Comparison of ENCODE assay signal across 29 cellular contexts in the genomic region with DNA sequence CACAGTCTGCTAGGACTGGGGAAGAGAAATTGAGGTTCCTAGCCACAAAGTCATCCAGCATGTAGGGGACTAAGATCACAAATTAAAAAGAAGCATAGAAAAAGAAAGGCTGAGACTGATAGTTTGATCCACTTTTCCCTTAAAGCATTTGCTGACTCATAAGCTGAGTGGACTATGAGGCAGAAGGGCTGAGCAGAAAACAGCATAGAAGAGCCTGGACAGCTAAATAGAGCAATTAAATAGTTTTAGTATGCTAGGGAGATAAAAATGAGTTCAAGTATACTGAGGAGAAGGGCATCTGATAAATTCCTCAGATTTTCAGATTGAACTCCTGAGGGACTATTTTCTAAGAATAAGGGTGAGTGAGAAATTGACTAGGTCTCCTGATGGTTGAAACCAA.
A peak's percentile ranks its signal among the peaks of the same experiment; 100 is the strongest.
DNase-seq lines count a peak whose midpoint lies in the region; ATAC-seq and TF ChIP-seq lines count a peak whose summit lies in the region.
"Had no signal": no experiment of that assay in that cellular context is flagged by ENCODE, and none has a peak within 500 bp of the region (broad histone marks: within the 10 kb centered on the region; RNA-seq: fewer than 3 reads in every experiment).

No MANE protein-coding gene starts in this region.

- DNase-seq in AG08395 (ENCODE audit: low spot score), result peak; percentile 48
- peak; percentile 44 for DNase-seq in HT1080 (ENCODE audit: low read depth)
- DNase-seq in brain microvascular endothelial cell, result peak; percentile 27
- DNase-seq in foreskin keratinocyte, result no peak
- no peak for DNase-seq in NCI-H510A (lab: John Stamatoyannopoulos, UW)
- DNase-seq in NCI-H526 (lab: John Stamatoyannopoulos, UW), result no peak
- DNase-seq: 8988T; activated CD4-positive, alpha-beta T cell treated with anti-CD3 and anti-CD28 coated beads for 4 hours; activated gamma-delta T cell; activated naive CD8-positive, alpha-beta T cell treated with anti-CD3 and anti-CD28 coated beads, Interleukin-2, amount 50 U/mL, for 24 hours; activated T-cell treated with anti-CD3 and anti-CD28 coated beads, Interleukin-2, amount 50 U/mL, for 1 hour; body of pancreas; CD8-positive, alpha-beta T cell; DMS 273 treated with DMSO at 0.1 percent for 48 hours; H9; hypothalamus; KG1; left lung; MM.1S; natural killer cell; NCI-H1417; small intestine; T-helper 2 cell had no signal

- in situ Hi-C loops in brain microvascular endothelial cell (cut with HindIII; ENCODE audit: low pct_ligation_motif_present, low sequenced_read_pairs), result no loop called here

- no peaks in the 10 kb centered on the region for H3K36me3 ChIP-seq in brain microvascular endothelial cell (replicated peaks)
- H3K36me3 ChIP-seq: gastroesophageal sphincter, left lung, tibial nerve had no signal

- TF ChIP-seq CTCF in brain microvascular endothelial cell (IDR thresholded peaks at IDR 0.05; ENCODE audit: low read depth, low read length, missing control alignments), result no peak
- no peak for TF ChIP-seq CTCF in foreskin keratinocyte (conservative IDR thresholded peaks at IDR 0.05)

- H3K27me3 ChIP-seq in brain microvascular endothelial cell (replicated peaks), result no peaks in the 10 kb centered on the region
- no peaks in the 10 kb centered on the region for H3K27me3 ChIP-seq in foreskin keratinocyte
- H3K27me3 ChIP-seq: body of pancreas, gastroesophageal sphincter, left lung, tibial nerve had no signal

- no peak overlapping the region for H3K27ac ChIP-seq in brain microvascular endothelial cell
- no peak overlapping the region for H3K27ac ChIP-seq in foreskin keratinocyte
- H3K27ac ChIP-seq: body of pancreas, epithelial cell of prostate, gastroesophageal sphincter, left lung, tibial nerve had no signal

- no peak overlapping the region for H3K4me3 ChIP-seq in brain microvascular endothelial cell (ENCODE audit: low read depth, low read length)
- H3K4me3 ChIP-seq: body of pancreas, gastroesophageal sphincter, left lung, tibial nerve had no signal

- no peaks in the 10 kb centered on the region for H3K4me1 ChIP-seq in foreskin keratinocyte
- H3K4me1 ChIP-seq: body of pancreas, gastroesophageal sphincter, left lung, tibial nerve had no signal

- ATAC-seq in foreskin keratinocyte (peak; percentile 74), GM18873 (IDR thresholded peaks at IDR 0.05; ENCODE audit: low FRiP score, unreplicated experiment) (no peak), HG02610 (IDR thresholded peaks at IDR 0.05; ENCODE audit: unreplicated experiment) (no peak)
- ATAC-seq: activated naive CD8-positive, alpha-beta T cell treated with anti-CD3 and anti-CD28 coated beads, Interleukin-2, amount 50 U/mL, for 24 hours; body of pancreas; CD8-positive, alpha-beta T cell; gastroesophageal sphincter; left lung; natural killer cell; Right ventricle myocardium inferior had no signal

Comparison
In these comparisons a context has a peak if more than half of its experiments do, and no peak if none do; other contexts are left out.
1. DNase-seq: peak in AG08395 (single experiment), HT1080 (single experiment) and brain microvascular endothelial cell (single experiment); none in foreskin keratinocyte (0 of 2), NCI-H510A (single experiment) and NCI-H526 (0 of 2).